Comparison of ENCODE assay signal across 8 cellular contexts in genomic region chr6:111564482-111564945, GRCh38. TPM values are rescaled to one million over a fixed set of nuclear protein-coding genes. Genes with fewer than 3 reads are reported as not detected.
DNase-seq lines count a peak whose midpoint lies in the region; ATAC-seq, FAIRE-seq and TF ChIP-seq lines count a peak whose summit lies in the region.

No MANE protein-coding gene starts in this region.

- peak overlapping the region; percentile 3 for H2AK5ac ChIP-seq in neuronal stem cell (ENCODE audit: low read depth, low read length)

- no peak overlapping the region for H3K14ac ChIP-seq in neuronal stem cell (ENCODE audit: low read length)

- CTCF ChIA-PET in mammary epithelial cell (lab: Charles Lee; ENCODE audit: low non-redundant PET), result no interaction called here

- H4K91ac ChIP-seq in neuronal stem cell (ENCODE audit: low read depth, low read length, poor library complexity), result no peak overlapping the region

- H3K9ac ChIP-seq in DND-41 (ENCODE audit: low read depth, low read length) (peak overlapping the region; percentile 68), mammary epithelial cell (ENCODE audit: insufficient read depth, low read length) (no peak overlapping the region), neuronal stem cell (ENCODE audit: low read depth, low read length, poor library complexity) (no peak overlapping the region)

- DNase-seq in DND-41, result peak; percentile 70
- no peak for DNase-seq in HTR-8/SVneo (ENCODE audit: insufficient read length, low spot score)
- peak; percentile 81 for DNase-seq in mammary epithelial cell
- no peak for DNase-seq in neuronal stem cell (ENCODE audit: low spot score)
- DNase-seq in DMS153 treated with DMSO at 0.1 percent for 48 hours (lab: John Stamatoyannopoulos, UW; ENCODE audit: unreplicated experiment), result no peak

- H3K18ac ChIP-seq in neuronal stem cell (ENCODE audit: low read length), result peak overlapping the region; percentile 32

- H3K36me3 ChIP-seq in DND-41 (ENCODE audit: insufficient read depth, low read length) (peaks cover 66% of the 10 kb centered on the region), mammary epithelial cell (ENCODE audit: insufficient read depth, low read length) (peaks cover 49% of the 10 kb centered on the region), neuronal stem cell (replicated peaks in 1 of 2; ENCODE audit: control insufficient read depth in 2 of 2, insufficient read depth in 2 of 2, low read length in 2 of 2) (peaks cover 0 to 13% of the 10 kb centered on the region in 2 donors)

- no peak for TF ChIP-seq CTCF in DND-41 (IDR thresholded peaks at IDR 0.05; ENCODE audit: borderline replicate concordance, extremely low read depth, low read length, poor library complexity, severe bottlenecking)
- no peak for TF ChIP-seq CTCF in mammary epithelial cell (conservative IDR thresholded peaks at IDR 0.05 in 1 of 2, IDR thresholded peaks at IDR 0.05 in 1 of 2; ENCODE audit: extremely low read depth in 1 of 2, insufficient read depth in 1 of 2, low read depth in 1 of 2, low read length in 2 of 2)

- dilution Hi-C loops in mammary epithelial cell (cut with HindIII; ENCODE audit: low sequenced_read_pairs), result no loop called here

- in situ Hi-C loops in mammary epithelial cell (cut with MboI; ENCODE audit: low sequenced_read_pairs in 2 of 2), result no loop called here

- H3K79me2 ChIP-seq in DND-41 (ENCODE audit: insufficient read depth, low read length) (peaks cover 83% of the 10 kb centered on the region), mammary epithelial cell (ENCODE audit: insufficient read depth, low read length) (peaks cover 34% of the 10 kb centered on the region)

- 3% methylated on average over 4 of the region's 4 CpGs for WGBS in mammary epithelial cell (ENCODE audit: low coverage, missing lambda C conversion rate)
- WGBS in neuronal stem cell (ENCODE audit: extremely low coverage in 2 of 2, insufficient read length in 2 of 2, insufficient replicate concordance in 1 of 2), 2 donors, result no CpG with 5 or more reads among the region's 4 CpGs

- H3K27ac ChIP-seq in DND-41 (ENCODE audit: low read length) (peak overlapping the region; percentile 95), mammary epithelial cell (ENCODE audit: insufficient read depth, low read depth, low read length) (peak overlapping the region; percentile 75), neuronal stem cell (replicated peaks; ENCODE audit: low read length) (no peak overlapping the region)

- no TSS peak for BruUV-seq in mammary epithelial cell (replicated peaks; lab: Mats Ljungman, UMichigan)

- no peak overlapping the region for H2BK12ac ChIP-seq in neuronal stem cell (ENCODE audit: low read length)

- peak overlapping the region; percentile 80 for H3K4me2 ChIP-seq in DND-41 (ENCODE audit: insufficient read depth, low read length)
- H3K4me2 ChIP-seq in mammary epithelial cell (ENCODE audit: insufficient read depth, low read depth, low read length), result no peak overlapping the region
- H3K4me2 ChIP-seq in neuronal stem cell (ENCODE audit: insufficient read depth, low read length, poor library complexity, severe bottlenecking), result no peak overlapping the region

- peak; percentile 28 for FAIRE-seq in HTR-8/SVneo (lab: Jason Lieb, UNC)

- H2BK5ac ChIP-seq in neuronal stem cell (ENCODE audit: low read length), result no peak overlapping the region

- peak; percentile 42 for ATAC-seq in DND-41 (ENCODE audit: insufficient read depth, low read depth)
- no peak for ATAC-seq in HG02852 (IDR thresholded peaks at IDR 0.05; ENCODE audit: unreplicated experiment)
- ATAC-seq in GM21619 (IDR thresholded peaks at IDR 0.05; ENCODE audit: unreplicated experiment), result no peak
- ATAC-seq in HG03354 (IDR thresholded peaks at IDR 0.05; ENCODE audit: poor library complexity, severe bottlenecking, unreplicated experiment), result no peak

- H3K9me3 ChIP-seq in DND-41 (ENCODE audit: insufficient read depth, low read length, severe bottlenecking) (no peaks in the 10 kb centered on the region), mammary epithelial cell (replicated peaks; ENCODE audit: insufficient read depth, low read length) (no peaks in the 10 kb centered on the region), neuronal stem cell (replicated peaks in 1 of 2; ENCODE audit: control insufficient read depth in 2 of 2, insufficient read depth in 1 of 2, low read depth in 1 of 2, low read length in 2 of 2) (no peaks in the 10 kb centered on the region)

- H3K23ac ChIP-seq in neuronal stem cell (ENCODE audit: low read depth, low read length, poor library complexity), result no peak overlapping the region

- peak overlapping the region in 1 of 2 experiments; percentile 54; a peak in 2 of 4 replicates for H3K4me3 ChIP-seq in DND-41 (ENCODE audit: low read depth in 1 of 2, low read length in 2 of 2)
- H3K4me3 ChIP-seq in mammary epithelial cell (replicated peaks in 1 of 3; ENCODE audit: insufficient read depth in 1 of 3, low read depth in 2 of 3, low read length in 3 of 3), result no peak overlapping the region
- H3K4me3 ChIP-seq in neuronal stem cell (ENCODE audit: low read length in 2 of 2), result no peak overlapping the region

- H2AFZ ChIP-seq in DND-41 (ENCODE audit: low read depth, low read length), result no peak overlapping the region
- no peak overlapping the region for H2AFZ ChIP-seq in mammary epithelial cell (ENCODE audit: low read depth, low read length)
- no peak overlapping the region for H2AFZ ChIP-seq in neuronal stem cell (ENCODE audit: low read length)

- H3K4ac ChIP-seq in neuronal stem cell (ENCODE audit: low read length), result no peak overlapping the region

- H3K79me1 ChIP-seq in neuronal stem cell (ENCODE audit: low read depth, low read length), result no peaks in the 10 kb centered on the region

- H4K20me1 ChIP-seq in DND-41 (ENCODE audit: insufficient read depth, low read length) (no peaks in the 10 kb centered on the region), mammary epithelial cell (ENCODE audit: insufficient read depth, low read length) (no peaks in the 10 kb centered on the region)

- H3K4me1 ChIP-seq in DND-41 (ENCODE audit: insufficient read depth, low read length), result peaks cover 100% of the 10 kb centered on the region
- H3K4me1 ChIP-seq in mammary epithelial cell (ENCODE audit: insufficient read depth, low read length), result peaks cover 54% of the 10 kb centered on the region
- H3K4me1 ChIP-seq in neuronal stem cell (ENCODE audit: control insufficient read depth in 2 of 2, insufficient read depth in 1 of 2, low read depth in 1 of 2, low read length in 2 of 2), result peaks cover 23 to 30% of the 10 kb centered on the region in 2 donors

- no peak overlapping the region for H2BK15ac ChIP-seq in neuronal stem cell (ENCODE audit: low read length)

- H3K27me3 ChIP-seq in DND-41 (ENCODE audit: insufficient read depth, low read length, poor library complexity) (no peaks in the 10 kb centered on the region), mammary epithelial cell (ENCODE audit: insufficient read depth, low read length) (no peaks in the 10 kb centered on the region), neuronal stem cell (ENCODE audit: control insufficient read depth in 3 of 3, insufficient read depth in 3 of 3, low read depth in 1 of 3, low read length in 3 of 3) (no peaks in the 10 kb centered on the region)

- intact Hi-C loops in mammary epithelial cell (cut with micrococcal nuclease), result loop anchor here (2.0 kb wide), 1 partner anchor 306 kb away; a partner anchor contains a TSS

- no peak overlapping the region for H4K8ac ChIP-seq in neuronal stem cell (ENCODE audit: low read depth, low read length)

- H2BK120ac ChIP-seq in neuronal stem cell (ENCODE audit: low read depth, low read length), result no peak overlapping the region

RNA-seq across cellular contexts. Expression of gene TRAF3IP2, which starts 41.2 kb away (rescaled TPM):
- 10 to 100 TPM; 65.8 to 82.2 TPM for total RNA-seq in mammary epithelial cell
- 63.3 TPM for polyA plus RNA-seq in mammary epithelial cell
- 40.0 TPM for polyA minus RNA-seq in mammary epithelial cell
- polyA plus RNA-seq in neuronal stem cell (2013, experiment 1 of 2), result 2.5 TPM
- 2.1 TPM for polyA plus RNA-seq in neuronal stem cell (2013, experiment 2 of 2)

Comparison
In these comparisons a context has a peak if more than half of its experiments do, and no peak if none do; other contexts are left out.
1. DNase-seq: peak in DND-41 (single experiment) and mammary epithelial cell (single experiment); none in HTR-8/SVneo (single experiment), neuronal stem cell (single experiment) and DMS153 treated with DMSO at 0.1 percent for 48 hours (single experiment).